8 cellular contexts compared by ENCODE assay signal in genomic region chr22:21726650-21727049, GRCh38. TPM values are rescaled to one million over a fixed set of nuclear protein-coding genes. Genes with fewer than 3 reads are reported as not detected.
DNase-seq lines count a peak whose midpoint lies in the region; ATAC-seq and TF ChIP-seq lines count a peak whose summit lies in the region.

No MANE protein-coding gene starts in this region.

- H3K27ac ChIP-seq in prostate gland (no peak overlapping the region), gastrocnemius medialis (no peak overlapping the region)

- H3K36me3 ChIP-seq in H7 (replicated peaks; ENCODE audit: control insufficient read depth, insufficient read depth, low read length) (no peaks in the 10 kb centered on the region), prostate gland (no peaks in the 10 kb centered on the region), gastrocnemius medialis (no peaks in the 10 kb centered on the region)

- TF ChIP-seq POLR2A in prostate gland (IDR thresholded peaks at IDR 0.05) (no peak), gastrocnemius medialis (IDR thresholded peaks at IDR 0.05) (no peak)

- peak; percentile 28 for TF ChIP-seq CTCF in foreskin fibroblast (IDR thresholded peaks at IDR 0.05; ENCODE audit: low read depth, low read length)
- TF ChIP-seq CTCF in prostate gland (IDR thresholded peaks at IDR 0.05) = no peak
- TF ChIP-seq CTCF in gastrocnemius medialis (IDR thresholded peaks at IDR 0.05 in 4 of 5, conservative IDR thresholded peaks at IDR 0.05 in 1 of 5) = no peak

- H3K27me3 ChIP-seq in H7 (ENCODE audit: control insufficient read depth, insufficient read depth, low read length) (no peaks in the 10 kb centered on the region), prostate gland (replicated peaks; ENCODE audit: insufficient read depth) (no peaks in the 10 kb centered on the region), gastrocnemius medialis (no peaks in the 10 kb centered on the region)

- DNase-seq in CD1c-positive myeloid dendritic cell (ENCODE audit: extremely low spot score) = peak; percentile 29
- DNase-seq in H7 = peak; percentile 88
- DNase-seq in SK-N-DZ (ENCODE audit: low spot score) = peak; percentile 52
- DNase-seq in foreskin fibroblast = peak in 1 of 2 donors; percentile 25
- no peak for DNase-seq in prostate gland (ENCODE audit: low spot score)
- no peak for DNase-seq in gastrocnemius medialis

- no peak for ATAC-seq in HG03280 (IDR thresholded peaks at IDR 0.05; ENCODE audit: unreplicated experiment)
- ATAC-seq in gastrocnemius medialis = no peak
- no peak for ATAC-seq in GM21723 (IDR thresholded peaks at IDR 0.05; ENCODE audit: unreplicated experiment)

- H3K9me3 ChIP-seq in prostate gland (no peaks in the 10 kb centered on the region), gastrocnemius medialis (no peaks in the 10 kb centered on the region)

- in situ Hi-C loops in gastrocnemius medialis (cut with MboI; ENCODE audit: low sequenced_read_pairs in 4 of 4) = loop anchor here in 1 of 4 donors (25.0 kb wide), 1 partner anchor 111 kb away; no protein-coding TSS in a partner anchor

- H3K4me1 ChIP-seq in prostate gland (replicated peaks) = no peaks in the 10 kb centered on the region
- peaks cover 0 to 8% of the 10 kb centered on the region in 2 donors for H3K4me1 ChIP-seq in gastrocnemius medialis

- H3K4me3 ChIP-seq in H7 (ENCODE audit: insufficient read depth, low read depth, low read length) (no peak overlapping the region), foreskin fibroblast (ENCODE audit: low read depth in 1 of 2, low read length in 2 of 2) (no peak overlapping the region), prostate gland (no peak overlapping the region), gastrocnemius medialis (no peak overlapping the region)

- intact Hi-C loops in prostate gland (cut with DNase I) = no loop called here
- intact Hi-C loops in gastrocnemius medialis (cut with DNase I; ENCODE audit: low total_unique reads) = no loop called here

- 59% methylated on average over 5 of the region's 5 CpGs for WGBS in prostate gland

RNA-seq across cellular contexts. Expression of gene YPEL1, which starts 8.9 kb away (rescaled TPM):
- 2.2 and 6.4 TPM in 2 replicates for total RNA-seq in H7 (2014; rRNA removed; shearing (Covaris generic))
- 23.2 and 29.1 TPM in 2 replicates for polyA plus RNA-seq in SK-N-DZ (2014; cell fraction: cytosol; rRNA removed)
- polyA plus RNA-seq in SK-N-DZ (2014; cell fraction: nucleus; rRNA removed) = 31.2 and 44.2 TPM in 2 replicates
- total RNA-seq in prostate gland (10 to 100 TPM in 1 of 2 donors, 1 to 10 TPM in 1; 2.9 to 16.2 TPM), gastrocnemius medialis (10 to 100 TPM; 23.6 to 42.1 (median 36.4) TPM)

Comparison
In these comparisons a context has a peak if more than half of its experiments do, and no peak if none do; other contexts are left out.
1. DNase-seq: peak in CD1c-positive myeloid dendritic cell (single experiment), H7 (single experiment) and SK-N-DZ (single experiment); none in prostate gland (single experiment) and gastrocnemius medialis (0 of 2).